15 cellular contexts compared by ENCODE assay signal in the genomic region with DNA sequence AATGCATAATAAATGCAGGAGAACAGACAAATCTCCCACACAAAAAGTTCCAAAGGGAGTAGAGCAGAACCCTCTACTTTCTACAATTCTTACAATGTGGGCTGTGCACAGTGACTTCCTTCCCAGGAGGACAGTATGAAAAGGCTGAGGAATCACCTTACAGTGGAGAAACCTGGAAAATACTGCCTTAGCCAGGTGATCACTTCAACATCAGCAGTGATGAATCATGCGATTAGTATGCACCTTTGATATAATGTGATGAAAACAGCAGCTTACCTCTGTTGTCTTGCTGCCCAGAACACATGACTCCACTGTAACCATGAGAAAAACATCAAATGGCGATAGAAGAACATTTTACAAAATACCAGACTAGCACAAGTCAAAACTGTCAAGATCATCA.
DNase-seq lines count a peak whose midpoint lies in the region; ATAC-seq, FAIRE-seq and TF ChIP-seq lines count a peak whose summit lies in the region.
"Had no signal": no experiment of that assay in that cellular context is flagged by ENCODE, and none has a peak within 500 bp of the region (broad histone marks: within the 10 kb centered on the region; RNA-seq: fewer than 3 reads in every experiment).

No MANE protein-coding gene starts in this region.

- no peaks in the 10 kb centered on the region for H3K23me2 ChIP-seq in H1 (ENCODE audit: low read depth, low read length)

- H2BK15ac ChIP-seq in H1 (ENCODE audit: low read length) (no peak overlapping the region), mesendoderm (replicated peaks; ENCODE audit: low read depth) (no peak overlapping the region)

- ATAC-seq in left ventricle myocardium superior (no peak), right lobe of liver (no peak)

- no peak for TF ChIP-seq POLR2A in H1 (IDR thresholded peaks at IDR 0.05; ENCODE audit: control extremely low read depth in 1 of 2, low read depth in 2 of 2, low read length in 2 of 2)
- no peak for TF ChIP-seq POLR2A in right lobe of liver (IDR thresholded peaks at IDR 0.05)
- TF ChIP-seq POLR2A in esophagus squamous epithelium (IDR thresholded peaks at IDR 0.05) = no peak

- no peak overlapping the region for H2AFZ ChIP-seq in H1 (ENCODE audit: low read length)
- H2AFZ ChIP-seq in osteoblast (ENCODE audit: low read length) = no peak overlapping the region

- no peak overlapping the region for H3K4me3 ChIP-seq in H1 (ENCODE audit: extremely low read depth in 1 of 4, insufficient read depth in 2 of 4, low read depth in 3 of 4, low read length in 4 of 4)
- no peak overlapping the region for H3K4me3 ChIP-seq in mesendoderm (ENCODE audit: low read length)
- H3K4me3 ChIP-seq in right lobe of liver = no peak overlapping the region
- H3K4me3 ChIP-seq in esophagus squamous epithelium = no peak overlapping the region
- no peak overlapping the region for H3K4me3 ChIP-seq in osteoblast (ENCODE audit: insufficient read depth, low read length)
- H3K4me3 ChIP-seq: BLaER1 treated with 17β-estradiol and CSF1 and Interleukin-3, amounts not matched to agents 10 nM and 100 nM; HAP-1 had no signal

- H2AK5ac ChIP-seq in H1 (ENCODE audit: low read depth, low read length) (no peak overlapping the region), mesendoderm (ENCODE audit: low read length) (no peak overlapping the region)

- H3K79me1 ChIP-seq in H1 (ENCODE audit: low read depth, low read length) = no peaks in the 10 kb centered on the region
- H3K79me1 ChIP-seq in mesendoderm (ENCODE audit: low read length) = no peaks in the 10 kb centered on the region

- H3K56ac ChIP-seq in H1 (replicated peaks; ENCODE audit: insufficient read length, low read depth, low read length) = no peak overlapping the region
- no peak overlapping the region for H3K56ac ChIP-seq in mesendoderm (ENCODE audit: low read length)

- H2BK12ac ChIP-seq in H1 (ENCODE audit: low read depth, low read length) = no peak overlapping the region

- H4K8ac ChIP-seq in H1 (ENCODE audit: extremely low read depth, insufficient read depth, low read length) (no peak overlapping the region), mesendoderm (ENCODE audit: low read depth, low read length) (no peak overlapping the region)

- no peaks in the 10 kb centered on the region for H4K20me1 ChIP-seq in H1 (replicated peaks in 1 of 2; ENCODE audit: control insufficient read depth in 1 of 2, insufficient read depth in 2 of 2, low read length in 2 of 2)
- no peaks in the 10 kb centered on the region for H4K20me1 ChIP-seq in osteoblast (ENCODE audit: insufficient read depth, low read length)
- H4K20me1 ChIP-seq: BLaER1 treated with 17β-estradiol and CSF1 and Interleukin-3, amounts not matched to agents 10 nM and 100 nM had no signal

- DNase-seq in HPDE6-E6E7 (ENCODE audit: extremely low spot score) (peak; percentile 9), RWPE1 (ENCODE audit: low spot score) (peak; percentile 11), H1 (ENCODE audit: low read depth in 1 of 2, low spot score in 2 of 2) (no peak), mesendoderm (peak; percentile 22), left ventricle myocardium superior (no peak), right lobe of liver (no peak), esophagus squamous epithelium (lab: John Stamatoyannopoulos, UW) (no peak), osteoblast (ENCODE audit: insufficient read length, low spot score, missing footprints) (no peak)
- DNase-seq: CD8-positive, alpha-beta memory T cell; COR-L47; DMS79 treated with DMSO at 0.1 percent for 48 hours; GF-D8 had no signal

- H3K27me3 ChIP-seq in H1 (replicated peaks in 1 of 4; ENCODE audit: control insufficient read depth in 3 of 4, extremely low read depth in 1 of 4, insufficient read depth in 3 of 4, low read length in 3 of 4) = no peaks in the 10 kb centered on the region
- no peaks in the 10 kb centered on the region for H3K27me3 ChIP-seq in mesendoderm (ENCODE audit: insufficient read depth, low read length, poor library complexity)
- no peaks in the 10 kb centered on the region for H3K27me3 ChIP-seq in right lobe of liver
- H3K27me3 ChIP-seq in esophagus squamous epithelium = no peaks in the 10 kb centered on the region
- no peaks in the 10 kb centered on the region for H3K27me3 ChIP-seq in osteoblast (ENCODE audit: insufficient read depth, low read length)

- no peak for FAIRE-seq in H1 (lab: Jason Lieb, UNC)
- FAIRE-seq: D721Med had no signal

- H3K9ac ChIP-seq in H1 (replicated peaks in 1 of 4; ENCODE audit: extremely low read depth in 1 of 4, low read depth in 3 of 4, low read length in 3 of 4) (no peak overlapping the region), mesendoderm (ENCODE audit: low read length) (no peak overlapping the region)
- H3K9ac ChIP-seq: BLaER1 treated with 17β-estradiol and CSF1 and Interleukin-3, amounts not matched to agents 10 nM and 100 nM had no signal

- H3K23ac ChIP-seq in H1 (ENCODE audit: insufficient read length) = no peak overlapping the region
- no peak overlapping the region for H3K23ac ChIP-seq in mesendoderm (ENCODE audit: low read length)

- WGBS in H1 (ENCODE audit: extremely low coverage in 1 of 2, insufficient coverage in 1 of 2, insufficient read length in 1 of 2, insufficient replicate concordance in 2 of 2, low coverage in 1 of 2, low lambda C conversion rate in 2 of 2, missing lambda C conversion rate in 1 of 2), 2 experiments = 89% methylated on average over 2 of the region's 2 CpGs; no CpG with 5 or more reads in 1 of the 2 experiments
- WGBS in mesendoderm (ENCODE audit: extremely low coverage, insufficient coverage, low lambda C conversion rate) = no CpG with 5 or more reads among the region's 2 CpGs
- WGBS in right lobe of liver (ENCODE audit: insufficient coverage, low coverage, low lambda C conversion rate, missing lambda C conversion rate) = 63% methylated on average over 2 of the region's 2 CpGs
- WGBS in esophagus squamous epithelium, 2 donors = 75 to 92% methylated on average over 2 of the region's 2 CpGs

- TF ChIP-seq CTCF in RWPE1 (conservative IDR thresholded peaks at IDR 0.05; ENCODE audit: low read depth) (no peak), H1 (IDR thresholded peaks at IDR 0.05; ENCODE audit: control extremely low read depth in 1 of 3, insufficient read depth in 1 of 3, low read depth in 1 of 3, low read length in 3 of 3) (no peak), right lobe of liver (IDR thresholded peaks at IDR 0.05) (no peak), esophagus squamous epithelium (IDR thresholded peaks at IDR 0.05) (no peak), osteoblast (IDR thresholded peaks at IDR 0.05; ENCODE audit: extremely low read depth, low read depth, low read length) (no peak)

- H3K9me3 ChIP-seq in H1 (ENCODE audit: insufficient read depth in 2 of 2, low read depth in 1 of 2, low read length in 1 of 2) (no peaks in the 10 kb centered on the region), right lobe of liver (no peaks in the 10 kb centered on the region), esophagus squamous epithelium (no peaks in the 10 kb centered on the region), osteoblast (ENCODE audit: low read depth, low read length) (no peaks in the 10 kb centered on the region)
- H3K9me3 ChIP-seq: HAP-1 had no signal

- H3K27ac ChIP-seq in RWPE1 (no peak overlapping the region), H1 (ENCODE audit: low read depth, low read length) (no peak overlapping the region), mesendoderm (ENCODE audit: low read depth, low read length) (no peak overlapping the region), right lobe of liver (no peak overlapping the region), esophagus squamous epithelium (no peak overlapping the region), osteoblast (ENCODE audit: low read depth, low read length) (no peak overlapping the region)
- H3K27ac ChIP-seq: BLaER1 treated with 17β-estradiol and CSF1 and Interleukin-3, amounts not matched to agents 10 nM and 100 nM had no signal

- H3K14ac ChIP-seq in H1 (ENCODE audit: insufficient read length) = no peak overlapping the region

- H3K18ac ChIP-seq in H1 (ENCODE audit: extremely low read depth, low read length) = no peak overlapping the region
- H3K18ac ChIP-seq in mesendoderm (ENCODE audit: low read length) = no peak overlapping the region

- no peak overlapping the region for H2BK20ac ChIP-seq in H1 (ENCODE audit: low read length)

- no peak overlapping the region for H4K5ac ChIP-seq in H1 (ENCODE audit: insufficient read length, low read depth, low read length)
- H4K5ac ChIP-seq in mesendoderm (ENCODE audit: low read length) = no peak overlapping the region

- TF ChIP-seq EP300 in H1 (IDR thresholded peaks at IDR 0.05; ENCODE audit: borderline replicate concordance in 1 of 2, low read depth in 2 of 2, low read length in 2 of 2) = no peak

- CTCF ChIA-PET in RWPE1 (lab: Yijun Ruan, JAX) = no interaction called here
- CTCF ChIA-PET in H1 (lab: Charles Lee; ENCODE audit: partially characterized antibody) = no interaction called here

- H3K4me1 ChIP-seq in H1 (replicated peaks in 1 of 4; ENCODE audit: control insufficient read depth in 3 of 4, insufficient read depth in 4 of 4, low read length in 3 of 4) (no peaks in the 10 kb centered on the region), mesendoderm (ENCODE audit: control insufficient read depth, low read depth, low read length) (no peaks in the 10 kb centered on the region), right lobe of liver (no peaks in the 10 kb centered on the region), esophagus squamous epithelium (no peaks in the 10 kb centered on the region), osteoblast (ENCODE audit: insufficient read depth, low read length) (no peaks in the 10 kb centered on the region)
- H3K4me1 ChIP-seq: BLaER1 treated with 17β-estradiol and CSF1 and Interleukin-3, amounts not matched to agents 10 nM and 100 nM; HAP-1 had no signal

- H3K79me2 ChIP-seq in H1 (ENCODE audit: control insufficient read depth in 1 of 2, insufficient read depth in 2 of 2, low read length in 2 of 2) (no peaks in the 10 kb centered on the region), mesendoderm (ENCODE audit: control insufficient read depth, insufficient read depth, low read length) (no peaks in the 10 kb centered on the region), osteoblast (ENCODE audit: insufficient read depth, low read length) (no peaks in the 10 kb centered on the region)

- H3K4ac ChIP-seq in H1 (replicated peaks; ENCODE audit: insufficient read length, low read depth, low read length) (no peak overlapping the region), mesendoderm (ENCODE audit: low read depth, low read length) (no peak overlapping the region)

- H4K91ac ChIP-seq in H1 (replicated peaks; ENCODE audit: insufficient read length, low read length) = no peak overlapping the region

- no peak overlapping the region for H2BK120ac ChIP-seq in H1 (replicated peaks; ENCODE audit: low read depth, low read length)
- no peak overlapping the region for H2BK120ac ChIP-seq in mesendoderm (ENCODE audit: low read depth, low read length)

- H3K36me3 ChIP-seq in H1 (ENCODE audit: control insufficient read depth in 2 of 4, insufficient read depth in 4 of 4, low read length in 3 of 4) (no peaks in the 10 kb centered on the region), mesendoderm (ENCODE audit: control insufficient read depth, insufficient read depth, low read length) (no peaks in the 10 kb centered on the region), right lobe of liver (no peaks in the 10 kb centered on the region), esophagus squamous epithelium (no peaks in the 10 kb centered on the region), osteoblast (ENCODE audit: insufficient read depth, low read length) (no peaks in the 10 kb centered on the region)
- H3K36me3 ChIP-seq: BLaER1 treated with 17β-estradiol and CSF1 and Interleukin-3, amounts not matched to agents 10 nM and 100 nM; HAP-1 had no signal

- POLR2A ChIA-PET in RWPE1 (lab: Yijun Ruan, JAX; ENCODE audit: low non-redundant PET) (no interaction called here), H1 (lab: Charles Lee; ENCODE audit: partially characterized antibody) (no interaction called here)

- no peak for TF ChIP-seq RAD21 in H1 (IDR thresholded peaks at IDR 0.05 in 1 of 2, conservative IDR thresholded peaks at IDR 0.05 in 1 of 2; ENCODE audit: low read depth in 2 of 2, low read length in 2 of 2)

- H2BK5ac ChIP-seq in H1 (ENCODE audit: low read depth, low read length) (no peak overlapping the region), mesendoderm (ENCODE audit: low read length) (no peak overlapping the region)

- H3K4me2 ChIP-seq in H1 (ENCODE audit: insufficient read depth in 1 of 2, low read depth in 2 of 2, low read length in 2 of 2) (no peak overlapping the region), mesendoderm (ENCODE audit: low read length) (no peak overlapping the region), osteoblast (ENCODE audit: insufficient read depth, low read length) (no peak overlapping the region)
- H3K4me2 ChIP-seq: BLaER1 treated with 17β-estradiol and CSF1 and Interleukin-3, amounts not matched to agents 10 nM and 100 nM had no signal

- intact Hi-C loops in left ventricle myocardium superior (cut with micrococcal nuclease) (no loop called here), right lobe of liver (cut with DNase I) (no loop called here), esophagus squamous epithelium (cut with DNase I) (no loop called here)

Comparison
In these comparisons a context has a peak if more than half of its experiments do, and no peak if none do; other contexts are left out.
1. DNase-seq: peak in HPDE6-E6E7 (single experiment), RWPE1 (single experiment) and mesendoderm (single experiment); none in H1 (0 of 2), left ventricle myocardium superior (single experiment), right lobe of liver (0 of 3), esophagus squamous epithelium (single experiment) and osteoblast (single experiment).